Comparison of ENCODE assay signal across 9 cellular contexts in genomic region chr1:3926956-3927355, GRCh38.
"Had no signal": no experiment of that assay in that cellular context is flagged by ENCODE, and none has a peak within 500 bp of the region (broad histone marks: within the 10 kb centered on the region; RNA-seq: fewer than 3 reads in every experiment).

No MANE protein-coding gene starts in this region.

- ATAC-seq: GM23338, HCT116 had no signal

- H3K4me1 Mint-ChIP-seq: GM23338 had no signal

- H2AFZ ChIP-seq: GM23338 had no signal

- FAIRE-seq: HepG2 had no signal

- DNase-seq: H7, HFFc6, KG1 had no signal

- H3K27ac ChIP-seq: HL-60 had no signal

- H3K4me3 ChIP-seq: GM23338, HAP-1 had no signal

- H3K4me2 ChIP-seq: GM23338 had no signal

- H3K27ac Mint-ChIP-seq: GM23338, HFFc6, IgD-negative memory B cell had no signal

- H3K4me3 Mint-ChIP-seq: GM23338, HFFc6, IgD-negative memory B cell had no signal

- H3K36me3 ChIP-seq: HAP-1 had no signal

- H3K9me3 ChIP-seq: HAP-1 had no signal

- H3K4me1 ChIP-seq: HAP-1 had no signal
